In the genomic region with DNA sequence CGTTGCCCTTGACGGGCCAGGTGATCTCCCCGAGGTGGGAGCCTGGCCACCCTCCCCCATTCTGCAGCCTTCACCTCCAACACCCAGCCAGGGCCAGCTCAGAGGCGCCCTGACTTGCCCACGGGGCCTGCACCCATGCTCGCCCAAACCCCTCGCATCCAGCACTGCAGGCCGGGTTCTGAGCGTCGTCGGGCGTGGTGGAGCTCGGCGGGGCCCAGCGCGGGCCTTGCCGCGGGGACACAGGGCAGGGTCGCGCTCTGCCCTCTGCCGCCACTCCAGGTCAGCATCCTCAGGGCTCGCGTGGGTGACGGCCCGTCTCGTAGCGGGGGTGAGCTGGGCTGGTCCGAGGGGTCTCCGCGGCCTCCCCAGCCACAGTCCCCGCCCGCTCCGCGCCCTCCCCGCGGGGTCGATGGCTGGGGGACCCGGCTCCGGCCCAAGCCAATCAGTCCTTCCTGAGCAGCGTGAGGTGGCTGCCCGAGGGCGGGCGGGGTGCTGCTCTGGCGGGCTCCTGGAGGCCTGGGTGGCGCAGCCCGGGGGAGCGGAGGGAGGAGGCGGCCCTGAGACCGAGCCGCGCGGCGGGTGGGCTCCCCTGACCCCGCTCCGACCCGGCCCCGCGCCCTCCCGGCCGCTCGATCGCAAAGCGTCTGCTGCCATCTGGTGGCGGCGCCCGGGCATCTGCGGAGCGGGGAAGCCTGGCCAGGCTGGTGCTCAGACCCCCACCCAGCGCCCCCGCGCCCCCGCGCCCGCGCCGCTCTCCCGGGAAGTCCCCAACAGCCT, we compare ENCODE assay signal across 8 cellular contexts.
A peak's percentile ranks its signal among the peaks of the same experiment; 100 is the strongest.
DNase-seq lines count a peak whose midpoint lies in the region; ATAC-seq and TF ChIP-seq lines count a peak whose summit lies in the region.

No MANE protein-coding gene starts in this region.

- no peak overlapping the region for H4K5ac ChIP-seq in IMR-90 (ENCODE audit: low read depth, low read length)

- H3K27me3 Mint-ChIP-seq in brain: peaks cover 36% of the 10 kb centered on the region

- DNase-seq in NCI-H146 (lab: John Stamatoyannopoulos, UW) (peak; percentile 41), NCI-H146 treated with DMSO at 0.1 percent for 48 hours (lab: John Stamatoyannopoulos, UW; ENCODE audit: unreplicated experiment) (no peak), IMR-90 (no peak), UCSD-AML1 (lab: John Stamatoyannopoulos, UW; ENCODE audit: unreplicated experiment) (peak; percentile 53), islet precursor cell (peak; percentile 79)
- peak; percentile 31 to 64 (median 60) for DNase-seq in stimulated activated CD4-positive, alpha-beta T cell treated with anti-CD3 and anti-CD28 coated beads, Interleukin-1b, Interleukin-23, amount 100 ng/mL, for 24 hours (ENCODE audit: low read depth in 4 of 4, low spot score in 1 of 4)

- no peak overlapping the region for H4K8ac ChIP-seq in IMR-90 (ENCODE audit: low read depth in 2 of 2, low read length in 2 of 2)

- no peak overlapping the region for H3K14ac ChIP-seq in IMR-90 (replicated peaks; ENCODE audit: low read depth, low read length)

- TF ChIP-seq POLR2A in IMR-90 (IDR thresholded peaks at IDR 0.05; ENCODE audit: low read depth, low read length): no peak

- no peaks in the 10 kb centered on the region for H3K79me1 ChIP-seq in IMR-90 (ENCODE audit: low read depth in 1 of 2, low read length in 2 of 2)

- no peak overlapping the region for H2AK5ac ChIP-seq in IMR-90 (ENCODE audit: low read depth, low read length)

- TF ChIP-seq CTCF in IMR-90 (conservative IDR thresholded peaks at IDR 0.05; ENCODE audit: low read depth, low read length) (peak; percentile 65), brain (conservative IDR thresholded peaks at IDR 0.05) (peak; percentile 97 to 99)

- H3K4me1 ChIP-seq in IMR-90 (ENCODE audit: control insufficient read depth, insufficient read depth, low read length): peaks cover 1% of the 10 kb centered on the region; the same call in 1 of the 2 replicates

- CTCF ChIA-PET in IMR-90 (lab: Yijun Ruan, JAX): interaction anchor here (0.7 to 1.6 kb wide), 3 partner anchors 104 to 143 kb away, joined by 4 to 6 read pairs (median 4); no protein-coding TSS in a partner anchor

- peak; percentile 67 for TF ChIP-seq RAD21 in IMR-90 (IDR thresholded peaks at IDR 0.05; ENCODE audit: low read length)

- no peak overlapping the region for H3K27ac ChIP-seq in IMR-90 (ENCODE audit: insufficient read depth, low read length)

- no peak overlapping the region for H2BK15ac ChIP-seq in IMR-90 (ENCODE audit: low read depth, low read length)

- no peak overlapping the region for H3K56ac ChIP-seq in IMR-90 (ENCODE audit: extremely low read depth, insufficient read depth, low read length)

- no peak overlapping the region for H3K4ac ChIP-seq in IMR-90 (ENCODE audit: low read depth, low read length)

- H2BK20ac ChIP-seq in IMR-90 (ENCODE audit: low read depth, low read length): no peak overlapping the region

- peaks cover 0 to 3% (median 3%) of the 10 kb centered on the region in 5 experiments for H3K9me3 Mint-ChIP-seq in brain

- no peak overlapping the region for H3K18ac ChIP-seq in IMR-90 (ENCODE audit: low read depth, low read length)

- POLR2A ChIA-PET in IMR-90 (lab: Charles Lee; ENCODE audit: unreplicated experiment): no interaction called here

- no peaks in the 10 kb centered on the region for H3K9me1 ChIP-seq in IMR-90 (ENCODE audit: insufficient read depth, low read length)

- ATAC-seq in IMR-90 (ENCODE audit: low read depth): peak; percentile 87
- no peak for ATAC-seq in HG02884 (IDR thresholded peaks at IDR 0.05; ENCODE audit: unreplicated experiment)

- WGBS in IMR-90 (ENCODE audit: extremely low coverage in 2 of 2, insufficient read length in 1 of 2), 2 experiments: 1% methylated on average over 31 of the region's 77 CpGs; no CpG with 5 or more reads in 1 of the 2 experiments

- H3K27me3 ChIP-seq in IMR-90 (ENCODE audit: control insufficient read depth, insufficient read depth, low read length): peaks cover 3% of the 10 kb centered on the region; the same call in 1 of the 2 replicates

- no peak overlapping the region for H4K91ac ChIP-seq in IMR-90 (ENCODE audit: insufficient read depth, low read depth, low read length)

- H3K36me3 Mint-ChIP-seq in brain: no peaks in the 10 kb centered on the region

- no peaks in the 10 kb centered on the region for H3K36me3 ChIP-seq in IMR-90 (ENCODE audit: control insufficient read depth, insufficient read depth, low read length)

- H3K4me3 Mint-ChIP-seq in brain: peak overlapping the region; percentile 54 to 74 (median 64)

- H2AK9ac ChIP-seq in IMR-90 (replicated peaks; ENCODE audit: low read depth, low read length, poor library complexity): peak overlapping the region; percentile 33

- H4K20me1 ChIP-seq in IMR-90 (ENCODE audit: insufficient read depth, low read length): no peaks in the 10 kb centered on the region

- H3K4me3 ChIP-seq in IMR-90 (ENCODE audit: insufficient read depth, low read depth, low read length): peak overlapping the region; percentile 20; the same call in 1 of the 2 replicates

- H2BK5ac ChIP-seq in IMR-90 (ENCODE audit: low read depth, low read length, poor library complexity, severe bottlenecking): no peak overlapping the region

- in situ Hi-C loops in IMR-90 (cut with MboI; ENCODE audit: low sequenced_read_pairs): loop anchor here (5.0 kb wide), 1 partner anchor 101 kb away; no protein-coding TSS in a partner anchor

- H3K9ac ChIP-seq in IMR-90 (ENCODE audit: low read depth, low read length): no peak overlapping the region

- intact Hi-C loops in IMR-90 (cut with micrococcal nuclease): loop anchor here (1.0 to 5.0 kb wide), 5 partner anchors 102 to 779 kb away; no protein-coding TSS in a partner anchor

- no peaks in the 10 kb centered on the region for H3K9me3 ChIP-seq in IMR-90 (ENCODE audit: control insufficient read depth, insufficient read depth, low read length)

- dilution Hi-C loops in IMR-90 (cut with HindIII; ENCODE audit: low sequenced_read_pairs, unreplicated experiment): no loop called here

- no peak overlapping the region for H3K23ac ChIP-seq in IMR-90 (ENCODE audit: low read depth, low read length)

- peaks cover 27% of the 10 kb centered on the region for H3K4me1 Mint-ChIP-seq in brain

- H3K27ac Mint-ChIP-seq in brain: no peak overlapping the region

- H2AFZ ChIP-seq in IMR-90 (replicated peaks; ENCODE audit: low read length, poor library complexity): peak overlapping the region; percentile 88

- no peak overlapping the region for H2BK120ac ChIP-seq in IMR-90 (ENCODE audit: low read depth, low read length)

- peak overlapping the region; percentile 39; the same call in 1 of the 2 replicates for H3K4me2 ChIP-seq in IMR-90 (ENCODE audit: low read depth, low read length)

- BruUV-seq in IMR-90 (replicated peaks; lab: Mats Ljungman, UMichigan): no TSS peak

TF ChIP-seq in IMR-90, 13 proteins besides CTCF, POLR2A, EP300 and RAD21:
- no peak for TF ChIP-seq RCOR1 (IDR thresholded peaks at IDR 0.05; ENCODE audit: insufficient replicate concordance, low read length)
- TF ChIP-seq MAZ (IDR thresholded peaks at IDR 0.05; ENCODE audit: borderline replicate concordance, low read depth, low read length): peak; percentile 38; the same call in 1 of the 2 replicates
- TF ChIP-seq RFX5 (IDR thresholded peaks at IDR 0.05; ENCODE audit: low read depth, low read length): no peak
- TF ChIP-seq CHD1 (IDR thresholded peaks at IDR 0.05; ENCODE audit: low read depth, low read length): no peak
- TF ChIP-seq NFE2L2 (IDR thresholded peaks at IDR 0.05; ENCODE audit: low read depth, low read length): no peak
- TF ChIP-seq, protein P1, sequence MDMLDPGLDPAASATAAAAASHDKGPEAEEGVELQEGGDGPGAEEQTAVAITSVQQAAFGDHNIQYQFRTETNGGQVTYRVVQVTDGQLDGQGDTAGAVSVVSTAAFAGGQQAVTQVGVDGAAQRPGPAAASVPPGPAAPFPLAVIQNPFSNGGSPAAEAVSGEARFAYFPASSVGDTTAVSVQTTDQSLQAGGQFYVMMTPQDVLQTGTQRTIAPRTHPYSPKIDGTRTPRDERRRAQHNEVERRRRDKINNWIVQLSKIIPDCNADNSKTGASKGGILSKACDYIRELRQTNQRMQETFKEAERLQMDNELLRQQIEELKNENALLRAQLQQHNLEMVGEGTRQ (IDR thresholded peaks at IDR 0.05; ENCODE audit: low read depth, low read length): no peak
- TF ChIP-seq MXI1 (IDR thresholded peaks at IDR 0.05; ENCODE audit: borderline replicate concordance, low read depth, low read length): no peak
- peak; percentile 59 for TF ChIP-seq SMC3 (IDR thresholded peaks at IDR 0.05; ENCODE audit: low read depth, low read length)
- no peak for TF ChIP-seq CEBPB (IDR thresholded peaks at IDR 0.05; ENCODE audit: low read depth, low read length)
- TF ChIP-seq, protein P2, sequence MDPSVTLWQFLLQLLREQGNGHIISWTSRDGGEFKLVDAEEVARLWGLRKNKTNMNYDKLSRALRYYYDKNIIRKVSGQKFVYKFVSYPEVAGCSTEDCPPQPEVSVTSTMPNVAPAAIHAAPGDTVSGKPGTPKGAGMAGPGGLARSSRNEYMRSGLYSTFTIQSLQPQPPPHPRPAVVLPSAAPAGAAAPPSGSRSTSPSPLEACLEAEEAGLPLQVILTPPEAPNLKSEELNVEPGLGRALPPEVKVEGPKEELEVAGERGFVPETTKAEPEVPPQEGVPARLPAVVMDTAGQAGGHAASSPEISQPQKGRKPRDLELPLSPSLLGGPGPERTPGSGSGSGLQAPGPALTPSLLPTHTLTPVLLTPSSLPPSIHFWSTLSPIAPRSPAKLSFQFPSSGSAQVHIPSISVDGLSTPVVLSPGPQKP (IDR thresholded peaks at IDR 0.05; ENCODE audit: borderline replicate concordance, low read depth, low read length): no peak
- TF ChIP-seq BHLHE40 (IDR thresholded peaks at IDR 0.05; ENCODE audit: low read depth, low read length): no peak
- TF ChIP-seq MAFK (IDR thresholded peaks at IDR 0.05; ENCODE audit: low read depth, low read length): no peak

Comparison
In these comparisons a context has a peak if more than half of its experiments do, and no peak if none do; other contexts are left out.
1. DNase-seq: peak in NCI-H146 (single experiment), UCSD-AML1 (single experiment), islet precursor cell (single experiment) and stimulated activated CD4-positive, alpha-beta T cell treated with anti-CD3 and anti-CD28 coated beads, Interleukin-1b, Interleukin-23, amount 100 ng/mL, for 24 hours (4 of 4); none in NCI-H146 treated with DMSO at 0.1 percent for 48 hours (single experiment) and IMR-90 (single experiment).